In genomic region chrX:64758047-64758446, GRCh38 we compare ENCODE assay signal across 33 cellular contexts.
A peak's percentile ranks its signal among the peaks of the same experiment; 100 is the strongest.
DNase-seq lines count a peak whose midpoint lies in the region; ATAC-seq, FAIRE-seq and TF ChIP-seq lines count a peak whose summit lies in the region.
"Had no signal": no experiment of that assay in that cellular context is flagged by ENCODE, and none has a peak within 500 bp of the region (broad histone marks: within the 10 kb centered on the region; RNA-seq: fewer than 3 reads in every experiment).

No MANE protein-coding gene starts in this region.

- TF ChIP-seq RAD21 in liver (IDR thresholded peaks at IDR 0.05): no peak
- no peak for TF ChIP-seq RAD21 in HepG2 (CRISPR knock-in tag; IDR thresholded peaks at IDR 0.05)

- H3K9ac ChIP-seq in liver (ENCODE audit: low read depth in 1 of 2, low read length in 2 of 2) (no peak overlapping the region), HepG2 (ENCODE audit: insufficient read depth, low read depth, low read length) (no peak overlapping the region)
- H3K9ac ChIP-seq: BLaER1; BLaER1 treated with 17β-estradiol and CSF1 and Interleukin-3, amounts not matched to agents 10 nM and 100 nM had no signal

- no peaks in the 10 kb centered on the region for H3K36me3 ChIP-seq in liver (ENCODE audit: control insufficient read depth in 4 of 4, insufficient read depth in 3 of 4, low read depth in 1 of 4, low read length in 3 of 4)
- H3K36me3 ChIP-seq in HepG2 (replicated peaks in 1 of 2; ENCODE audit: control insufficient read depth in 1 of 2, insufficient read depth in 2 of 2, low read length in 2 of 2): no peaks in the 10 kb centered on the region
- no peaks in the 10 kb centered on the region for H3K36me3 ChIP-seq in right lobe of liver
- H3K36me3 ChIP-seq: BE2C; BLaER1; BLaER1 treated with 17β-estradiol and CSF1 and Interleukin-3, amounts not matched to agents 10 nM and 100 nM had no signal

- ATAC-seq in HepG2: no peak
- peak; percentile 90 for ATAC-seq in left lobe of liver
- peak; percentile 64 to 85 (median 70) for ATAC-seq in right lobe of liver
- ATAC-seq: A549; CD8-positive, alpha-beta T cell had no signal

- TF ChIP-seq POLR2A in HepG2 (IDR thresholded peaks at IDR 0.05; ENCODE audit: insufficient read depth in 1 of 2, low read depth in 2 of 2, low read length in 2 of 2): no peak
- no peak for TF ChIP-seq POLR2A in right lobe of liver (IDR thresholded peaks at IDR 0.05)

- DNase-seq in HepG2 (ENCODE audit: low spot score) (no peak), left lobe of liver (ENCODE audit: low spot score) (peak; percentile 69), right lobe of liver (peak in 2 of 3 donors; percentile 55 to 73), NCI-H345 (lab: John Stamatoyannopoulos, UW) (no peak), kidney glomerular epithelial cell (lab: John Stamatoyannopoulos, UW) (no peak)
- DNase-seq: 8988T; ACHN; AML-193; BE2C; C1 segment of cervical spinal cord; Caco-2; Calu3; CD4-positive, alpha-beta memory T cell; CD4-positive, alpha-beta T cell; CD4-positive, CD25-positive, alpha-beta regulatory T cell; CD8-positive, alpha-beta memory T cell; CD8-positive, alpha-beta T cell; COR-L47; DMS 273 treated with DMSO at 0.1 percent for 48 hours; DMS153; DMS53; DMS79; DMS79 treated with DMSO at 0.1 percent for 48 hours; DND-41; EL had no signal

- FAIRE-seq in HepG2 (lab: Jason Lieb, UNC): no peak
- FAIRE-seq: A204.1, A549, D721Med had no signal

- 44% methylated on average over 4 of the region's 4 CpGs for WGBS in liver
- 0% methylated on average over 4 of the region's 4 CpGs for WGBS in HepG2 (ENCODE audit: low lambda C conversion rate)
- WGBS in right lobe of liver (ENCODE audit: insufficient coverage, low coverage, low lambda C conversion rate, missing lambda C conversion rate): 25% methylated on average over 4 of the region's 4 CpGs

- POLR2A ChIA-PET in HepG2 (lab: Yijun Ruan, JAX): no interaction called here

- H3K27me3 ChIP-seq in liver (ENCODE audit: control insufficient read depth in 4 of 4, insufficient read depth in 4 of 4, low read length in 3 of 4) (no peaks in the 10 kb centered on the region), HepG2 (ENCODE audit: control insufficient read depth in 1 of 2, insufficient read depth in 2 of 2, low read length in 2 of 2) (no peaks in the 10 kb centered on the region), right lobe of liver (peaks cover 0 to 4% of the 10 kb centered on the region in 2 donors)
- H3K27me3 ChIP-seq: BE2C had no signal

- H3K4me3 ChIP-seq in liver (ENCODE audit: low read depth in 1 of 3, low read length in 3 of 3) (no peak overlapping the region), HepG2 (replicated peaks in 1 of 3; ENCODE audit: insufficient read depth in 1 of 3, low read depth in 2 of 3, low read length in 3 of 3) (no peak overlapping the region), right lobe of liver (no peak overlapping the region)
- H3K4me3 ChIP-seq: A549; BLaER1; BLaER1 treated with 17β-estradiol and CSF1 and Interleukin-3, amounts not matched to agents 10 nM and 100 nM had no signal

- H3K4me1 ChIP-seq in liver (ENCODE audit: control insufficient read depth in 4 of 4, insufficient read depth in 4 of 4, low read length in 3 of 4) (no peaks in the 10 kb centered on the region), HepG2 (ENCODE audit: insufficient read depth, low read length) (no peaks in the 10 kb centered on the region), right lobe of liver (no peaks in the 10 kb centered on the region)
- H3K4me1 ChIP-seq: A549; BE2C; BLaER1; BLaER1 treated with 17β-estradiol and CSF1 and Interleukin-3, amounts not matched to agents 10 nM and 100 nM; Caco-2 had no signal

- TF ChIP-seq EP300 in HepG2 (IDR thresholded peaks at IDR 0.05; ENCODE audit: low read depth in 2 of 2, low read length in 2 of 2) (no peak), HepG2 (CRISPR knock-in tag; IDR thresholded peaks at IDR 0.05; ENCODE audit: borderline replicate concordance) (no peak)

- H3K9me3 ChIP-seq in liver (ENCODE audit: control insufficient read depth in 4 of 4, low read length in 3 of 4): no peaks in the 10 kb centered on the region
- H3K9me3 ChIP-seq in HepG2 (ENCODE audit: low read length): no peaks in the 10 kb centered on the region
- no peaks in the 10 kb centered on the region for H3K9me3 ChIP-seq in right lobe of liver
- H3K9me3 ChIP-seq: A549, BE2C, BLaER1, Caco-2 had no signal

- intact Hi-C loops in HepG2 (cut with micrococcal nuclease; ENCODE audit: unreplicated experiment): no loop called here
- intact Hi-C loops in right lobe of liver (cut with DNase I): no loop called here

- H3K79me2 ChIP-seq in HepG2 (ENCODE audit: insufficient read depth, low read length): no peaks in the 10 kb centered on the region

- CTCF ChIA-PET in HepG2 (lab: Yijun Ruan, JAX; ENCODE audit: low intra/inter-chr PET ratio, low total read pairs): no interaction called here

- no TSS peak for BruUV-seq in HepG2 (replicated peaks; lab: Mats Ljungman, UMichigan)

- in situ Hi-C loops in HepG2 (cut with HindIII; ENCODE audit: extremely low pct_ligation_motif_present, low pct_unique_long_range_greater_than_20kb): no loop called here

- no peak overlapping the region for H2AFZ ChIP-seq in HepG2 (ENCODE audit: low read length)

- no peaks in the 10 kb centered on the region for H4K20me1 ChIP-seq in HepG2 (ENCODE audit: insufficient read depth, low read length)
- H4K20me1 ChIP-seq: BLaER1; BLaER1 treated with 17β-estradiol and CSF1 and Interleukin-3, amounts not matched to agents 10 nM and 100 nM had no signal

- no peak overlapping the region for H3K4me2 ChIP-seq in HepG2 (ENCODE audit: low read depth, low read length)
- H3K4me2 ChIP-seq: A549; BLaER1; BLaER1 treated with 17β-estradiol and CSF1 and Interleukin-3, amounts not matched to agents 10 nM and 100 nM had no signal

- no peak for TF ChIP-seq CTCF in liver (IDR thresholded peaks at IDR 0.05; ENCODE audit: low read depth, low read length, missing input control)
- TF ChIP-seq CTCF in HepG2 (CRISPR knock-in tag; IDR thresholded peaks at IDR 0.05): no peak
- no peak for TF ChIP-seq CTCF in right lobe of liver (IDR thresholded peaks at IDR 0.05)

- H3K27ac ChIP-seq in liver (ENCODE audit: low read depth in 1 of 2, low read length in 2 of 2) (no peak overlapping the region), HepG2 (ENCODE audit: extremely low read length, insufficient read depth, low read length) (no peak overlapping the region), right lobe of liver (no peak overlapping the region)
- H3K27ac ChIP-seq: 22Rv1; A549; BLaER1; BLaER1 treated with 17β-estradiol and CSF1 and Interleukin-3, amounts not matched to agents 10 nM and 100 nM; C4-2B had no signal

TF ChIP-seq in liver, 16 proteins besides CTCF, POLR2A, EP300 and RAD21:
- TF ChIP-seq RXRA (IDR thresholded peaks at IDR 0.05) (peak in 1 of 2 donors; percentile 38), SP1 (IDR thresholded peaks at IDR 0.05) (no peak), HNF4A (conservative IDR thresholded peaks at IDR 0.05) (peak in 1 of 2 donors; percentile 66), FOXA2 (IDR thresholded peaks at IDR 0.05) (no peak), GABPA (IDR thresholded peaks at IDR 0.05 in 1 of 2, conservative IDR thresholded peaks at IDR 0.05 in 1 of 2) (no peak), YY1 (IDR thresholded peaks at IDR 0.05) (peak; percentile 14), EGR1 (IDR thresholded peaks at IDR 0.05; ENCODE audit: low read depth in 2 of 2) (no peak), ATF3 (IDR thresholded peaks at IDR 0.05) (no peak)

TF ChIP-seq in HepG2, 621 proteins besides CTCF, POLR2A, EP300 and RAD21 (continues in another document):
- TF ChIP-seq ZKSCAN5 (CRISPR knock-in tag; IDR thresholded peaks at IDR 0.05): no peak

Comparison
In these comparisons a context has a peak if more than half of its experiments do, and no peak if none do; other contexts are left out.
1. DNase-seq: peak in left lobe of liver (single experiment) and right lobe of liver (2 of 3); none in HepG2 (single experiment), NCI-H345 (single experiment) and kidney glomerular epithelial cell (single experiment).